ENCODE assay signal across 12 cellular contexts in the genomic region with DNA sequence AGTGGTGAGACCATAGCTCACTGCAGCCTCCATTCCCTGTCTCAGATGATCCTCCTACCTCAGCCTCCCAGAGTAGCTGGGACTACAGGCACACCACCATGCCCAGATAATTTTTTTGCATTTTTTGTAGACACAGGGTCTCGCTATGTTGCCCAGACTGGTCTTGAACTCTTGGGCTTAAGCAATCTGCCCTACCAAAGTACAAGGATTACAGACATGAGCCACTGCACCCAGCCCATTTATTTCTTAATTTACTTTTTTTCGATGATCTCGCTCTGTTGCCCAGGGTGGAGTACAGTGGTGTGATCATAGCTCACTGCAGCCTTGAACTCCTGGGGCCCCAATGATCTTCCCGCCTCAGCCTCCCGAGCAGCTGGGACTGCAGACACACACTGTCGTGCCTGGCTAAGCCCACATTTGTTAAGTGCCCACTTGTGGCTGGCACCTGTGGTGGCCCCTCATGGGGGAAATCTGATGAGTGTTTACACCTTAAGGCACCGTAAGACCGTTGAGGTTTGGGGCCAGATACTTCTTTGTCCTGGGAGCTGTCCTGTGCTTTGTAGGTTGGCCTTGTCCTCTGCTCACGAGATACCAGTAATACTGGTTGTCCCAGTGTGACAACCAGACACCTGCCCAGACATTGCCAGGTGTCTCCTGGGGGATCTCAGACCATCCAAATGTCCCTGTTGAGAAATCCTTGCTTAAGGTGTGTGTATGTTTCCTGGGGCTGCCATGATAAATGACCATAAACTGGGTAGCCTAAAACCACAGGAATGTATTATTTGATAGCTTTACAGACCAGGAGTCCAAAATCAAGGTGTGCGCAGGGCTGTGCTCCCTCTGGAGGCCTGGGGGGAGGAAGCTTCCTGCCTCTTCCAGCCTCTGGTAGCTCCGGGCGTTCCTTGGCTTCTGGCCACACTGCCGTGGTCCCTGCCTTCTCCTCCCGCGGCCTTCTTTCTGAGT.
A peak's percentile ranks its signal among the peaks of the same experiment; 100 is the strongest.
DNase-seq lines count a peak whose midpoint lies in the region; ATAC-seq and TF ChIP-seq lines count a peak whose summit lies in the region.
"Had no signal": no experiment of that assay in that cellular context is flagged by ENCODE, and none has a peak within 500 bp of the region (broad histone marks: within the 10 kb centered on the region; RNA-seq: fewer than 3 reads in every experiment).

No MANE protein-coding gene starts in this region.

- ATAC-seq in body of pancreas (peak; percentile 55), HG03097 (IDR thresholded peaks at IDR 0.05; ENCODE audit: low FRiP score, unreplicated experiment) (no peak), natural killer cell (no peak)
- ATAC-seq in CD8-positive, alpha-beta T cell, result no peak

- H3K4me1 ChIP-seq in body of pancreas (peaks cover 10% of the 10 kb centered on the region), ovary (ENCODE audit: insufficient read depth) (peaks cover 16% of the 10 kb centered on the region)
- H3K4me1 ChIP-seq in CD8-positive, alpha-beta T cell (ENCODE audit: insufficient read depth, low read length), result no peaks in the 10 kb centered on the region

- no peaks in the 10 kb centered on the region for H3K9me3 ChIP-seq in body of pancreas
- H3K9me3 ChIP-seq in ovary, result no peaks in the 10 kb centered on the region
- no peaks in the 10 kb centered on the region for H3K9me3 ChIP-seq in CD8-positive, alpha-beta T cell (ENCODE audit: low read length)

- H3K9me3 Mint-ChIP-seq in natural killer cell, result no peaks in the 10 kb centered on the region
- H3K9me3 Mint-ChIP-seq in CD8-positive, alpha-beta T cell, result no peaks in the 10 kb centered on the region
- H3K9me3 Mint-ChIP-seq: T-helper 1 cell treated with Interleukin-12 subunit alpha and Interleukin-12 subunit beta and Interleukin-4 antibody, amounts not matched to agents 30 μg/mL and 1 μg/mL, for 36 hours had no signal

- no peaks in the 10 kb centered on the region for H3K36me3 Mint-ChIP-seq in natural killer cell
- H3K36me3 Mint-ChIP-seq in CD8-positive, alpha-beta T cell, result no peaks in the 10 kb centered on the region

- POLR2A ChIA-PET in CD8-positive, alpha-beta T cell (lab: Charles Lee), result interaction anchor here (1.2 kb wide), 1 partner anchor 23 kb away, joined by 3 read pairs; no protein-coding TSS in a partner anchor

- no peak overlapping the region for H3K27ac Mint-ChIP-seq in natural killer cell
- H3K27ac Mint-ChIP-seq in CD8-positive, alpha-beta T cell, result no peak overlapping the region
- H3K27ac Mint-ChIP-seq: T-helper 1 cell treated with Interleukin-12 subunit alpha and Interleukin-12 subunit beta and Interleukin-4 antibody, amounts not matched to agents 30 μg/mL and 1 μg/mL, for 36 hours had no signal

- TF ChIP-seq CTCF in body of pancreas (IDR thresholded peaks at IDR 0.05) (peak in 4 of 7 experiments; percentile 9 to 36 (median 28)), ovary (IDR thresholded peaks at IDR 0.05) (no peak), natural killer cell (IDR thresholded peaks at IDR 0.05) (no peak)
- no peak for TF ChIP-seq CTCF in CD8-positive, alpha-beta T cell (IDR thresholded peaks at IDR 0.05)

- intact Hi-C loops in body of pancreas (cut with DNase I), result no loop called here
- intact Hi-C loops in ovary (cut with DNase I), result no loop called here
- intact Hi-C loops in natural killer cell (cut with micrococcal nuclease), result no loop called here
- intact Hi-C loops in CD8-positive, alpha-beta T cell (cut with DNase I, micrococcal nuclease), result no loop called here

- H3K4me3 ChIP-seq in body of pancreas, result no peak overlapping the region
- no peak overlapping the region for H3K4me3 ChIP-seq in ovary
- H3K4me3 ChIP-seq in CD8-positive, alpha-beta T cell (ENCODE audit: low read depth, low read length), result no peak overlapping the region

- H3K4me3 Mint-ChIP-seq in natural killer cell, result no peak overlapping the region
- H3K4me3 Mint-ChIP-seq in CD8-positive, alpha-beta T cell, result no peak overlapping the region
- H3K4me3 Mint-ChIP-seq: T-helper 1 cell treated with Interleukin-12 subunit alpha and Interleukin-12 subunit beta and Interleukin-4 antibody, amounts not matched to agents 30 μg/mL and 1 μg/mL, for 36 hours had no signal

- H3K27me3 Mint-ChIP-seq in natural killer cell (ENCODE audit: low read depth in 2 of 2), result peaks cover 7 to 17% of the 10 kb centered on the region in 2 donors
- H3K27me3 Mint-ChIP-seq in CD8-positive, alpha-beta T cell (ENCODE audit: low read depth), result no peaks in the 10 kb centered on the region

- peak; percentile 72 for DNase-seq in DMS79 treated with DMSO at 0.1 percent for 48 hours (lab: John Stamatoyannopoulos, UW)
- peak; percentile 87 for DNase-seq in NCI-H2029 (lab: John Stamatoyannopoulos, UW)
- DNase-seq in body of pancreas, result peak in 3 of 4 donors; percentile 54 to 77 (median 71)
- peak; percentile 65 to 82 (median 71) for DNase-seq in ovary
- DNase-seq in natural killer cell, result no peak
- no peak for DNase-seq in NCI-H146 (lab: John Stamatoyannopoulos, UW)
- DNase-seq in CD8-positive, alpha-beta T cell, result no peak
- DNase-seq: effector memory CD4-positive, alpha-beta T cell; GOT3 had no signal

- no peaks in the 10 kb centered on the region for H3K4me1 Mint-ChIP-seq in natural killer cell
- peaks cover 4% of the 10 kb centered on the region for H3K4me1 Mint-ChIP-seq in CD8-positive, alpha-beta T cell (ENCODE audit: low read depth)

- WGBS in body of pancreas, 2 donors, result 66 to 69% methylated on average over 15 of the region's 15 CpGs
- 58 to 64% (median 61%) methylated on average over 15 of the region's 15 CpGs for WGBS in ovary, 3 donors

- peak overlapping the region in 2 of 4 donors; percentile 37 to 40 for H3K27ac ChIP-seq in body of pancreas
- no peak overlapping the region for H3K27ac ChIP-seq in ovary
- H3K27ac ChIP-seq in CD8-positive, alpha-beta T cell (ENCODE audit: low read depth, low read length), result no peak overlapping the region
- H3K27ac ChIP-seq: KMS-11 had no signal

- TF ChIP-seq EP300 in ovary (IDR thresholded peaks at IDR 0.05), result no peak

- H3K36me3 ChIP-seq in body of pancreas (replicated peaks in 1 of 2; ENCODE audit: insufficient read depth in 1 of 2, low read depth in 2 of 2) (no peaks in the 10 kb centered on the region), ovary (no peaks in the 10 kb centered on the region)
- no peaks in the 10 kb centered on the region for H3K36me3 ChIP-seq in CD8-positive, alpha-beta T cell (ENCODE audit: insufficient read depth, low read length)

- H3K27me3 ChIP-seq in body of pancreas, result no peaks in the 10 kb centered on the region
- H3K27me3 ChIP-seq in ovary, result no peaks in the 10 kb centered on the region
- no peaks in the 10 kb centered on the region for H3K27me3 ChIP-seq in CD8-positive, alpha-beta T cell (ENCODE audit: insufficient read depth, low read length)

- CTCF ChIA-PET in CD8-positive, alpha-beta T cell (lab: Charles Lee), result interaction anchor here (1.1 to 2.6 kb wide), 5 partner anchors 9 to 243 kb away, joined by 3 to 7 read pairs (median 3); no protein-coding TSS in a partner anchor

- TF ChIP-seq POLR2A in body of pancreas (IDR thresholded peaks at IDR 0.05) (no peak), ovary (IDR thresholded peaks at IDR 0.05) (no peak)

Comparison
In these comparisons a context has a peak if more than half of its experiments do, and no peak if none do; other contexts are left out.
1. DNase-seq: peak in DMS79 treated with DMSO at 0.1 percent for 48 hours (single experiment), NCI-H2029 (single experiment), body of pancreas (3 of 4) and ovary (5 of 5); none in natural killer cell (single experiment), NCI-H146 (single experiment) and CD8-positive, alpha-beta T cell (0 of 7).
2. CTCF ChIP-seq: peak in body of pancreas (4 of 7); none in ovary (0 of 3), natural killer cell (single experiment) and CD8-positive, alpha-beta T cell (single experiment).